11 cellular contexts compared by ENCODE assay signal in genomic region chr1:10901091-10901893, GRCh38.
DNase-seq lines count a peak whose midpoint lies in the region; ATAC-seq, FAIRE-seq and TF ChIP-seq lines count a peak whose summit lies in the region.
"Had no signal": no experiment of that assay in that cellular context is flagged by ENCODE, and none has a peak within 500 bp of the region (broad histone marks: within the 10 kb centered on the region; RNA-seq: fewer than 3 reads in every experiment).

No MANE protein-coding gene starts in this region.

- FAIRE-seq in pancreas (lab: Jason Lieb, UNC) = no peak

- in situ Hi-C loops in Caki2 (cut with HindIII; ENCODE audit: low pct_unique_long_range_greater_than_20kb, low sequenced_read_pairs) = no loop called here

- H3K27me3 ChIP-seq in pancreas = no peaks in the 10 kb centered on the region
- H3K27me3 ChIP-seq: testis had no signal

- 66% methylated on average over 27 to 30 of the region's 30 CpGs for WGBS in pancreas, 2 donors

- ATAC-seq in pancreas (peak in 3 of 4 donors; percentile 33 to 50 (median 47)), GM19397 (IDR thresholded peaks at IDR 0.05; ENCODE audit: unreplicated experiment) (no peak), HG02973 (IDR thresholded peaks at IDR 0.05; ENCODE audit: unreplicated experiment) (no peak), HG02623 (IDR thresholded peaks at IDR 0.05; ENCODE audit: unreplicated experiment) (no peak)
- ATAC-seq: CD8-positive, alpha-beta T cell had no signal

- intact Hi-C loops in pancreas (cut with DNase I) = no loop called here

- H3K4me3 ChIP-seq in epithelial cell of proximal tubule (ENCODE audit: low read depth, low read length) = peak overlapping the region; percentile 19
- H3K4me3 ChIP-seq in pancreas = no peak overlapping the region
- H3K4me3 ChIP-seq: testis had no signal

- TF ChIP-seq CTCF in epithelial cell of proximal tubule (conservative IDR thresholded peaks at IDR 0.05; ENCODE audit: low read depth, low read length) = no peak
- TF ChIP-seq CTCF in pancreas (IDR thresholded peaks at IDR 0.05) = no peak

- H3K36me3 ChIP-seq in pancreas = no peaks in the 10 kb centered on the region

- peak; percentile 57 for DNase-seq in Caki2 (ENCODE audit: low read depth)
- DNase-seq in NCI-H2107 (lab: John Stamatoyannopoulos, UW) = peak; percentile 49
- no peak for DNase-seq in epithelial cell of proximal tubule (ENCODE audit: low read depth)
- no peak for DNase-seq in pancreas
- no peak for DNase-seq in NOMO-1 treated with DMSO at 0.1 percent for 48 hours (lab: John Stamatoyannopoulos, UW; ENCODE audit: unreplicated experiment)
- DNase-seq: CD8-positive, alpha-beta T cell; Karpas-422; testis had no signal

- no peak overlapping the region for H3K27ac ChIP-seq in pancreas
- H3K27ac ChIP-seq: testis had no signal

- no peaks in the 10 kb centered on the region for H3K4me1 ChIP-seq in pancreas
- H3K4me1 ChIP-seq: testis had no signal

- no peaks in the 10 kb centered on the region for H3K9me3 ChIP-seq in pancreas
- H3K9me3 ChIP-seq: testis had no signal

Comparison
In these comparisons a context has a peak if more than half of its experiments do, and no peak if none do; other contexts are left out.
1. DNase-seq: peak in Caki2 (single experiment) and NCI-H2107 (single experiment); none in epithelial cell of proximal tubule (single experiment), pancreas (0 of 6) and NOMO-1 treated with DMSO at 0.1 percent for 48 hours (single experiment).
2. ATAC-seq: peak in pancreas (3 of 4); none in GM19397 (single experiment), HG02973 (single experiment) and HG02623 (single experiment).